ENCODE assay signal across 1 cellular context in the genomic region with DNA sequence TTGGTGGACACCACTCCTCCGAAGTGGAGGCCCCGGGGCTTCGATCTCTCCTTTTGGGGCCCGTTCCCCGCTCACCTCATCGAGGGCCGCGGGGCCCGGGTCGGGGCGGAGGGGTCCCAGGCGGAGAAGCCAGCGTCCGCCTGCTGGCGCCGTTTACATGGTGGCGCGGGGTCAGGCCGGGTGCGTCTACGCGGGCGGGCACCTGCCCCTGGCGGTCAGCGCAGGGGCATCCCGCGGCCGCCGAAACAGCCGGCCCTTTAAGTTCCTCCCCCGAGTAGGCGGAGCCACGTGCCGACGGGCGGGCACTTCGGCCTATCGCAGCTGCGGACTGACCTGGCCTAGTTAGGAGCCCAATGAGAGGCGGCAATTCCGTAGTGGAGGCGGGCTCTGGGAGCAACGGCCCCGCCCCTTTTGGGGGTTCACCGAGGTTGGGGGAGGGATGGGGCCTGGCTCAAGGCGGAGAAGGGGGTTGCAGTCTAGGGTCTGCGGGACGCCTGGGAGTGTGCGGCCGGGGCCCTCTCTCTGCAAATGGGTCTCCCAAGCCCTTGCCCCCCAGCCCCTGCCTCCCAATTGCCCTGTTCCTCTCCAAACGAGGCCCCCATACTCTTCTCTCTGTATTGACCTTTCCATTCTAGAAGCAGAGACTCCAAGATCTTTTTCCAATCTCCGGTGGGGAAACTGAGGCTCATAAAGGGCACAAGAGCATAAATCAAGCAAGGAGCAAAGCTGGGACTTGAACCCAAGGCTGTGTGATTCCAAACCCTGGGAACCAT.
TF ChIP-seq lines count a peak whose summit lies in the region.

A gene with protein sequence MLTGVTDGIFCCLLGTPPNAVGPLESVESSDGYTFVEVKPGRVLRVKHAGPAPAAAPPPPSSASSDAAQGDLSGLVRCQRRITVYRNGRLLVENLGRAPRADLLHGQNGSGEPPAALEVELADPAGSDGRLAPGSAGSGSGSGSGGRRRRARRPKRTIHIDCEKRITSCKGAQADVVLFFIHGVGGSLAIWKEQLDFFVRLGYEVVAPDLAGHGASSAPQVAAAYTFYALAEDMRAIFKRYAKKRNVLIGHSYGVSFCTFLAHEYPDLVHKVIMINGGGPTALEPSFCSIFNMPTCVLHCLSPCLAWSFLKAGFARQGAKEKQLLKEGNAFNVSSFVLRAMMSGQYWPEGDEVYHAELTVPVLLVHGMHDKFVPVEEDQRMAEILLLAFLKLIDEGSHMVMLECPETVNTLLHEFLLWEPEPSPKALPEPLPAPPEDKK (minus strand): TSS at position 259 of the 773 bp plus-strand sequence. CDS start 1,809 bp downstream, outside the sequence.

TF ChIP-seq in K562, 482 proteins besides CTCF, POLR2A, EP300 and RAD21 (continued from another document and continues in another):
- TF ChIP-seq, protein P1, sequence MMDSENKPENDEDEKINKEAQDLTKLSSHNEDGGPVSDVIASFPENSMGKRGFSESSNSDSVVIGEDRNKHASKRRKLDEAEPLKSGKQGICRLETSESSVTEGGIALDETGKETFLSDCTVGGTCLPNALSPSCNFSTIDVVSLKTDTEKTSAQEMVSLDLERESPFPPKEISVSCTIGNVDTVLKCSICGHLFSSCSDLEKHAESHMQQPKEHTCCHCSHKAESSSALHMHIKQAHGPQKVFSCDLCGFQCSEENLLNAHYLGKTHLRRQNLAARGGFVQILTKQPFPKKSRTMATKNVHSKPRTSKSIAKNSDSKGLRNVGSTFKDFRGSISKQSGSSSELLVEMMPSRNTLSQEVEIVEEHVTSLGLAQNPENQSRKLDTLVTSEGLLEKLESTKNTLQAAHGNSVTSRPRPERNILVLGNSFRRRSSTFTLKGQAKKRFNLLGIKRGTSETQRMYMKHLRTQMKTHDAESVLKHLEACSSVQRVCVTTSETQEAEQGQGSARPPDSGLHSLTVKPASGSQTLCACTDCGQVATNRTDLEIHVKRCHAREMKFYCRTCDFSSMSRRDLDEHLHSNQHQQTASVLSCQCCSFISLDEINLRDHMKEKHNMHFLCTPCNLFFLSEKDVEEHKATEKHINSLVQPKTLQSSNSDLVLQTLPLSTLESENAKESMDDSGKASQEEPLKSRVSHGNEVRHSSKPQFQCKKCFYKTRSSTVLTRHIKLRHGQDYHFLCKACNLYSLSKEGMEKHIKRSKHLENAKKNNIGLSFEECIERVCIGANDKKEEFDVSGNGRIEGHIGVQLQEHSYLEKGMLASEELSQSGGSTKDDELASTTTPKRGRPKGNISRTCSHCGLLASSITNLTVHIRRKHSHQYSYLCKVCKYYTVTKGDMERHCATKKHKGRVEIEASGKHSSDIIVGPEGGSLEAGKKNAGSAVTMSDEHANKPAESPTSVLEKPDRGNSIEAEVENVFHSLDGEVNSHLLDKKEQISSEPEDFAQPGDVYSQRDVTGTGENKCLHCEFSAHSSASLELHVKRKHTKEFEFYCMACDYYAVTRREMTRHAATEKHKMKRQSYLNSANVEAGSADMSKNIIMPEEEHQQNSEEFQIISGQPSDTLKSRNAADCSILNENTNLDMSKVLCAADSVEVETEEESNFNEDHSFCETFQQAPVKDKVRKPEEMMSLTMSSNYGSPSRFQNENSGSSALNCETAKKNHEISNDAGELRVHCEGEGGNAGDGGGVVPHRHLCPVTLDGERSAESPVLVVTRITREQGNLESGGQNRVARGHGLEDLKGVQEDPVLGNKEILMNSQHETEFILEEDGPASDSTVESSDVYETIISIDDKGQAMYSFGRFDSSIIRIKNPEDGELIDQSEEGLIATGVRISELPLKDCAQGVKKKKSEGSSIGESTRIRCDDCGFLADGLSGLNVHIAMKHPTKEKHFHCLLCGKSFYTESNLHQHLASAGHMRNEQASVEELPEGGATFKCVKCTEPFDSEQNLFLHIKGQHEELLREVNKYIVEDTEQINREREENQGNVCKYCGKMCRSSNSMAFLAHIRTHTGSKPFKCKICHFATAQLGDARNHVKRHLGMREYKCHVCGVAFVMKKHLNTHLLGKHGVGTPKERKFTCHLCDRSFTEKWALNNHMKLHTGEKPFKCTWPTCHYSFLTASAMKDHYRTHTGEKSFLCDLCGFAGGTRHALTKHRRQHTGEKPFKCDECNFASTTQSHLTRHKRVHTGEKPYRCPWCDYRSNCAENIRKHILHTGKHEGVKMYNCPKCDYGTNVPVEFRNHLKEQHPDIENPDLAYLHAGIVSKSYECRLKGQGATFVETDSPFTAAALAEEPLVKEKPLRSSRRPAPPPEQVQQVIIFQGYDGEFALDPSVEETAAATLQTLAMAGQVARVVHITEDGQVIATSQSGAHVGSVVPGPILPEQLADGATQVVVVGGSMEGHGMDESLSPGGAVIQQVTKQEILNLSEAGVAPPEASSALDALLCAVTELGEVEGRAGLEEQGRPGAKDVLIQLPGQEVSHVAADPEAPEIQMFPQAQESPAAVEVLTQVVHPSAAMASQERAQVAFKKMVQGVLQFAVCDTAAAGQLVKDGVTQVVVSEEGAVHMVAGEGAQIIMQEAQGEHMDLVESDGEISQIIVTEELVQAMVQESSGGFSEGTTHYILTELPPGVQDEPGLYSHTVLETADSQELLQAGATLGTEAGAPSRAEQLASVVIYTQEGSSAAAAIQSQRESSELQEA (IDR thresholded peaks at IDR 0.05; ENCODE audit: low read depth), result no peak
- TF ChIP-seq ARHGAP35 (IDR thresholded peaks at IDR 0.05; ENCODE audit: partially characterized antibody) (no peak), NFIX (CRISPR knock-in tag; IDR thresholded peaks at IDR 0.05; ENCODE audit: low read depth) (no peak), POLR2G (IDR thresholded peaks at IDR 0.05; ENCODE audit: low read depth, low read length) (peak; percentile 88), ZFP36 (IDR thresholded peaks at IDR 0.05; ENCODE audit: low read depth, low read length, partially characterized antibody) (peak; percentile 4), MYNN (IDR thresholded peaks at IDR 0.05) (peak; percentile 62; the same call in 1 of the 2 replicates), MYNN (CRISPR knock-in tag; IDR thresholded peaks at IDR 0.05) (no peak), POLR2H (tag; IDR thresholded peaks at IDR 0.05; ENCODE audit: low read depth) (no peak), RBM17 (IDR thresholded peaks at IDR 0.05; ENCODE audit: borderline replicate concordance, low read depth, low read length) (no peak), ZNF766 (CRISPR knock-in tag; conservative IDR thresholded peaks at IDR 0.05) (no peak), CBFB (CRISPR knock-in tag; IDR thresholded peaks at IDR 0.05) (no peak), MTA3 (IDR thresholded peaks at IDR 0.05; ENCODE audit: borderline replicate concordance) (peak; percentile 86), GTF2E2 (tag; IDR thresholded peaks at IDR 0.05) (no peak), HMGN3 (IDR thresholded peaks at IDR 0.05; ENCODE audit: borderline replicate concordance, extremely low read depth, insufficient read length, low read depth, low read length) (peak; percentile 68), IFI16 (CRISPR knock-in tag; IDR thresholded peaks at IDR 0.05) (no peak), FUS (optimal IDR thresholded peaks at IDR 0.05; ENCODE audit: low read depth, low read length) (no peak), ELF4 (CRISPR knock-in tag; IDR thresholded peaks at IDR 0.05) (no peak), HIVEP1 (CRISPR knock-in tag; IDR thresholded peaks at IDR 0.05) (no peak), FOS (IDR thresholded peaks at IDR 0.05; ENCODE audit: extremely low read depth, insufficient read length) (peak; percentile 87), NR1H2 (CRISPR knock-in tag; IDR thresholded peaks at IDR 0.05) (no peak), CBX3 (IDR thresholded peaks at IDR 0.05; ENCODE audit: borderline replicate concordance in 1 of 2, low read length in 2 of 2) (no peak), CHD2 (IDR thresholded peaks at IDR 0.05; ENCODE audit: low read depth, low read length) (peak; percentile 77), CEBPG (CRISPR knock-in tag; IDR thresholded peaks at IDR 0.05) (0 out of 2 replicates have a peak, but pooled peaks have one; percentile 28), CEBPG (tag; conservative IDR thresholded peaks at IDR 0.05 in 1 of 2, IDR thresholded peaks at IDR 0.05 in 1 of 2) (no peak), PML (IDR thresholded peaks at IDR 0.05; ENCODE audit: low read length) (0 out of 2 replicates have a peak, but pooled peaks have one; percentile 22), TARDBP (IDR thresholded peaks at IDR 0.05) (no peak), TEAD1 (CRISPR knock-in tag; IDR thresholded peaks at IDR 0.05) (no peak), ZNF143 (CRISPR knock-in tag; IDR thresholded peaks at IDR 0.05) (no peak), TBP (optimal IDR thresholded peaks at IDR 0.05; ENCODE audit: low read depth, low read length) (peak; percentile 37), ZSCAN29 (IDR thresholded peaks at IDR 0.05) (peak; percentile 99), NONO (IDR thresholded peaks at IDR 0.05; ENCODE audit: low read depth in 2 of 2, low read length in 1 of 2) (peak in 1 of 2 experiments; percentile 69; a peak in 1 of 4 replicates)
- TF ChIP-seq, protein P2, sequence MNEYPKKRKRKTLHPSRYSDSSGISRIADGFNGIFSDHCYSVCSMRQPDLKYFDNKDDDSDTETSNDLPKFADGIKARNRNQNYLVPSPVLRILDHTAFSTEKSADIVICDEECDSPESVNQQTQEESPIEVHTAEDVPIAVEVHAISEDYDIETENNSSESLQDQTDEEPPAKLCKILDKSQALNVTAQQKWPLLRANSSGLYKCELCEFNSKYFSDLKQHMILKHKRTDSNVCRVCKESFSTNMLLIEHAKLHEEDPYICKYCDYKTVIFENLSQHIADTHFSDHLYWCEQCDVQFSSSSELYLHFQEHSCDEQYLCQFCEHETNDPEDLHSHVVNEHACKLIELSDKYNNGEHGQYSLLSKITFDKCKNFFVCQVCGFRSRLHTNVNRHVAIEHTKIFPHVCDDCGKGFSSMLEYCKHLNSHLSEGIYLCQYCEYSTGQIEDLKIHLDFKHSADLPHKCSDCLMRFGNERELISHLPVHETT (CRISPR knock-in tag; conservative IDR thresholded peaks at IDR 0.05 in 1 of 2, IDR thresholded peaks at IDR 0.05 in 1 of 2), result no peak
- TF ChIP-seq, protein P3, sequence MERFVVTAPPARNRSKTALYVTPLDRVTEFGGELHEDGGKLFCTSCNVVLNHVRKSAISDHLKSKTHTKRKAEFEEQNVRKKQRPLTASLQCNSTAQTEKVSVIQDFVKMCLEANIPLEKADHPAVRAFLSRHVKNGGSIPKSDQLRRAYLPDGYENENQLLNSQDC (CRISPR knock-in tag; IDR thresholded peaks at IDR 0.05), result no peak
- TF ChIP-seq, protein P4, sequence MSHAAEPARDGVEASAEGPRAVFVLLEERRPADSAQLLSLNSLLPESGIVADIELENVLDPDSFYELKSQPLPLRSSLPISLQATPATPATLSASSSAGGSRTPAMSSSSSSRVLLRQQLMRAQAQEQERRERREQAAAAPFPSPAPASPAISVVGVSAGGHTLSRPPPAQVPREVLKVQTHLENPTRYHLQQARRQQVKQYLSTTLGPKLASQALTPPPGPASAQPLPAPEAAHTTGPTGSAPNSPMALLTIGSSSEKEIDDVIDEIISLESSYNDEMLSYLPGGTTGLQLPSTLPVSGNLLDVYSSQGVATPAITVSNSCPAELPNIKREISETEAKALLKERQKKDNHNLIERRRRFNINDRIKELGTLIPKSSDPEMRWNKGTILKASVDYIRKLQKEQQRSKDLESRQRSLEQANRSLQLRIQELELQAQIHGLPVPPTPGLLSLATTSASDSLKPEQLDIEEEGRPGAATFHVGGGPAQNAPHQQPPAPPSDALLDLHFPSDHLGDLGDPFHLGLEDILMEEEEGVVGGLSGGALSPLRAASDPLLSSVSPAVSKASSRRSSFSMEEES (CRISPR knock-in tag; IDR thresholded peaks at IDR 0.05), result no peak
- TF ChIP-seq, protein P5, sequence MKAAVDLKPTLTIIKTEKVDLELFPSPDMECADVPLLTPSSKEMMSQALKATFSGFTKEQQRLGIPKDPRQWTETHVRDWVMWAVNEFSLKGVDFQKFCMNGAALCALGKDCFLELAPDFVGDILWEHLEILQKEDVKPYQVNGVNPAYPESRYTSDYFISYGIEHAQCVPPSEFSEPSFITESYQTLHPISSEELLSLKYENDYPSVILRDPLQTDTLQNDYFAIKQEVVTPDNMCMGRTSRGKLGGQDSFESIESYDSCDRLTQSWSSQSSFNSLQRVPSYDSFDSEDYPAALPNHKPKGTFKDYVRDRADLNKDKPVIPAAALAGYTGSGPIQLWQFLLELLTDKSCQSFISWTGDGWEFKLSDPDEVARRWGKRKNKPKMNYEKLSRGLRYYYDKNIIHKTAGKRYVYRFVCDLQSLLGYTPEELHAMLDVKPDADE (conservative IDR thresholded peaks at IDR 0.05; ENCODE audit: control insufficient read depth, low read depth, low read length), result 0 out of 2 replicates have a peak, but pooled peaks have one; percentile 39
- TF ChIP-seq, protein P6, sequence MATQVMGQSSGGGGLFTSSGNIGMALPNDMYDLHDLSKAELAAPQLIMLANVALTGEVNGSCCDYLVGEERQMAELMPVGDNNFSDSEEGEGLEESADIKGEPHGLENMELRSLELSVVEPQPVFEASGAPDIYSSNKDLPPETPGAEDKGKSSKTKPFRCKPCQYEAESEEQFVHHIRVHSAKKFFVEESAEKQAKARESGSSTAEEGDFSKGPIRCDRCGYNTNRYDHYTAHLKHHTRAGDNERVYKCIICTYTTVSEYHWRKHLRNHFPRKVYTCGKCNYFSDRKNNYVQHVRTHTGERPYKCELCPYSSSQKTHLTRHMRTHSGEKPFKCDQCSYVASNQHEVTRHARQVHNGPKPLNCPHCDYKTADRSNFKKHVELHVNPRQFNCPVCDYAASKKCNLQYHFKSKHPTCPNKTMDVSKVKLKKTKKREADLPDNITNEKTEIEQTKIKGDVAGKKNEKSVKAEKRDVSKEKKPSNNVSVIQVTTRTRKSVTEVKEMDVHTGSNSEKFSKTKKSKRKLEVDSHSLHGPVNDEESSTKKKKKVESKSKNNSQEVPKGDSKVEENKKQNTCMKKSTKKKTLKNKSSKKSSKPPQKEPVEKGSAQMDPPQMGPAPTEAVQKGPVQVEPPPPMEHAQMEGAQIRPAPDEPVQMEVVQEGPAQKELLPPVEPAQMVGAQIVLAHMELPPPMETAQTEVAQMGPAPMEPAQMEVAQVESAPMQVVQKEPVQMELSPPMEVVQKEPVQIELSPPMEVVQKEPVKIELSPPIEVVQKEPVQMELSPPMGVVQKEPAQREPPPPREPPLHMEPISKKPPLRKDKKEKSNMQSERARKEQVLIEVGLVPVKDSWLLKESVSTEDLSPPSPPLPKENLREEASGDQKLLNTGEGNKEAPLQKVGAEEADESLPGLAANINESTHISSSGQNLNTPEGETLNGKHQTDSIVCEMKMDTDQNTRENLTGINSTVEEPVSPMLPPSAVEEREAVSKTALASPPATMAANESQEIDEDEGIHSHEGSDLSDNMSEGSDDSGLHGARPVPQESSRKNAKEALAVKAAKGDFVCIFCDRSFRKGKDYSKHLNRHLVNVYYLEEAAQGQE (CRISPR knock-in tag; IDR thresholded peaks at IDR 0.05; ENCODE audit: low read depth), result no peak
- TF ChIP-seq, protein P7, sequence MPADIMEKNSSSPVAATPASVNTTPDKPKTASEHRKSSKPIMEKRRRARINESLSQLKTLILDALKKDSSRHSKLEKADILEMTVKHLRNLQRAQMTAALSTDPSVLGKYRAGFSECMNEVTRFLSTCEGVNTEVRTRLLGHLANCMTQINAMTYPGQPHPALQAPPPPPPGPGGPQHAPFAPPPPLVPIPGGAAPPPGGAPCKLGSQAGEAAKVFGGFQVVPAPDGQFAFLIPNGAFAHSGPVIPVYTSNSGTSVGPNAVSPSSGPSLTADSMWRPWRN (IDR thresholded peaks at IDR 0.05; ENCODE audit: low read depth), result no peak
- TF ChIP-seq, protein P8, sequence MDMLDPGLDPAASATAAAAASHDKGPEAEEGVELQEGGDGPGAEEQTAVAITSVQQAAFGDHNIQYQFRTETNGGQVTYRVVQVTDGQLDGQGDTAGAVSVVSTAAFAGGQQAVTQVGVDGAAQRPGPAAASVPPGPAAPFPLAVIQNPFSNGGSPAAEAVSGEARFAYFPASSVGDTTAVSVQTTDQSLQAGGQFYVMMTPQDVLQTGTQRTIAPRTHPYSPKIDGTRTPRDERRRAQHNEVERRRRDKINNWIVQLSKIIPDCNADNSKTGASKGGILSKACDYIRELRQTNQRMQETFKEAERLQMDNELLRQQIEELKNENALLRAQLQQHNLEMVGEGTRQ (CRISPR knock-in tag; IDR thresholded peaks at IDR 0.05), result peak; percentile 70
